11 cellular contexts compared by ENCODE assay signal in the genomic region with DNA sequence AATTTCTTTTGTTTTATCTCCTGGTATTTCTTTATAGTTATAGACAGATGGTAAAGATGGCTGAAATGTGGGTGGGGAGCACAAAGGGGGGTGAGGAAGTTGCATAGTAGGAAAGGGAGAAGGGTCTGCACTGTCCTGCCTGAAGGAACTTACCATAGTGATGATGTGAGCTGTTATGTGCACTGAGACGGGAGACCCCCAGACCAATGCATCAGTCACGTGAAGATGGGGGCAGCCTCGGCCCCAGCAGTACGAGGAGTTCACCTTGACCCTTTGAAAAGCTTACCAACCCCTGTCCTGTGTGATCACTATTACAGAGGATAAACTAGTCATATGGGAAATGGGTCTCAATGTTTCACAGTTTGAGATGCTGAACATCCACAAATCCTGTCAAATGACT.
"Had no signal": no experiment of that assay in that cellular context is flagged by ENCODE, and none has a peak within 500 bp of the region (broad histone marks: within the 10 kb centered on the region; RNA-seq: fewer than 3 reads in every experiment).

No MANE protein-coding gene starts in this region.

- H3K4me2 ChIP-seq: KMS-11 had no signal

- H3K4me3 ChIP-seq: K562, SJSA1, SK-N-MC had no signal

- H3K9me3 ChIP-seq: SJSA1 had no signal

- H3K27ac ChIP-seq: KMS-11, SJSA1, SK-N-MC had no signal

- DNase-seq: NCI-H1048, NCI-H2081 treated with DMSO at 0.1 percent for 48 hours, NCI-H226, NCI-H510A, NCI-H524 treated with DMSO at 0.1 percent for 48 hours, SIG-M5 had no signal

- H3K27me3 ChIP-seq: SJSA1 had no signal

- H3K36me3 Mint-ChIP-seq: IgD-negative memory B cell had no signal

- H3K9ac ChIP-seq: KMS-11 had no signal

- H3K27ac Mint-ChIP-seq: IgD-negative memory B cell had no signal

- H3K36me3 ChIP-seq: SJSA1 had no signal
